Comparison of ENCODE assay signal across 8 cellular contexts in the genomic region with DNA sequence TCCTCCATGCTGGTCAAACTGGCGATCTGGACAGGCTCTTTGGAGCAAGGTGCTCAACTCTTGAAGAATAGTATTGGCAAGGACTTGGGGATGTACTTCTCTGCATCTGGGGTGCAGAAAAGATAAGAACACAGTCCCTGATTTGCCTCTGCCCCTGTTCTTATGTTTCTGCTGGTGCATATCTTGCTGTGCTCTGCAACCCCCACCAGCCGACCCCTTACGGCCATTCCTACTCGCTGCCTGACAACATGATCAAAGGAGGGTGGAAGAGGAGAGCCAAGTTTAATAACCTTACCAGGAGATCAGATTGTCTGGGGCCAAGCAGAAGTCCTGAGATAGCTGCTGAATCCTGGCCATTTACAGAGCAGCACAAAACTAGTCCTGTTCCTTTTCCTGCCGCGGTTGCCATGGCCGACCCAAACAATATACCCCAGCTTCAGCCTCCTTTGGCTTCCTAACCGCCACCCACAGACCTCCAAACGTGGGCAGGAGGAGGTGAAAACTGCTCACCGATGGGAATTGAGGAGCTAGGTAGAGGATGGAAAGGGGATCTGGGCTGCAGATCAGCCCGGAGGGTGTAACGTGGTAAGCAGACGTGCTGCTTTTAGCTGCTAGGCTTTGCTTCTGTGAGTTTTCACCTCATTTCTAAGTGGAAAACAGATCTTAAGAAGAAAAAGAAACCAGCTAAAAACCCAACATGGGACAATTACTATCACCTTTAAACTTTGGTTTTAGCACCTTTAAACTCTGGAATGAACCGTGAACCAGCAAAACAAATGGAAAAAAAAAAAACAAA.
DNase-seq lines count a peak whose midpoint lies in the region; ATAC-seq, FAIRE-seq and TF ChIP-seq lines count a peak whose summit lies in the region.

No MANE protein-coding gene starts in this region.

- peak overlapping the region; percentile 8; the same call in 1 of the 2 replicates for H3K27ac Mint-ChIP-seq in GM23338
- peak overlapping the region; percentile 97 for H3K27ac Mint-ChIP-seq in activated T-cell treated with anti-CD3 and anti-CD28 coated beads, Interleukin-2, amount 50 U/mL, for 24 hours

- H3K4me2 ChIP-seq in GM23338 (no peak overlapping the region; the same call in 1 of the 2 replicates), Karpas-422 (ENCODE audit: low read depth, low read length, poor library complexity, severe bottlenecking) (no peak overlapping the region)

- no peaks in the 10 kb centered on the region for H3K36me3 ChIP-seq in GM23338 (ENCODE audit: insufficient read depth)
- H3K36me3 ChIP-seq in small intestine (ENCODE audit: control insufficient read depth in 2 of 2, insufficient read depth in 2 of 2, low read length in 2 of 2), result no peaks in the 10 kb centered on the region
- no peaks in the 10 kb centered on the region for H3K36me3 ChIP-seq in Karpas-422 (ENCODE audit: insufficient read depth, low read length)

- H3K27me3 Mint-ChIP-seq in GM23338 (ENCODE audit: insufficient read depth, low read depth, poor library complexity), result no peaks in the 10 kb centered on the region
- H3K27me3 Mint-ChIP-seq in activated T-cell treated with anti-CD3 and anti-CD28 coated beads, Interleukin-2, amount 50 U/mL, for 24 hours, result no peaks in the 10 kb centered on the region

- H3K4me3 ChIP-seq in GM23338, result no peak overlapping the region
- H3K4me3 ChIP-seq in small intestine (ENCODE audit: low read depth in 1 of 2, low read length in 2 of 2), result peak overlapping the region in 1 of 2 donors; percentile 29
- no peak overlapping the region for H3K4me3 ChIP-seq in Karpas-422 (ENCODE audit: low read length)

- H2AFZ ChIP-seq in GM23338 (no peak overlapping the region), Karpas-422 (ENCODE audit: low read length) (no peak overlapping the region)

- H3K4me1 Mint-ChIP-seq in GM23338, result peaks cover 37% of the 10 kb centered on the region
- peaks cover 82% of the 10 kb centered on the region for H3K4me1 Mint-ChIP-seq in activated T-cell treated with anti-CD3 and anti-CD28 coated beads, Interleukin-2, amount 50 U/mL, for 24 hours (ENCODE audit: low read depth)

- peak; percentile 41 for DNase-seq in GM23338 (ENCODE audit: low spot score)
- peak; percentile 68 for DNase-seq in activated T-cell treated with anti-CD3 and anti-CD28 coated beads, Interleukin-2, amount 50 U/mL, for 24 hours
- DNase-seq in left ventricle myocardium superior, result peak; percentile 38
- no peak for DNase-seq in small intestine
- DNase-seq in Karpas-422, result no peak
- no peak for DNase-seq in iPS-NIHi7 (ENCODE audit: extremely low spot score)
- no peak for DNase-seq in DMS153 (lab: John Stamatoyannopoulos, UW)

- H3K27me3 ChIP-seq in GM23338 (ENCODE audit: insufficient read depth) (no peaks in the 10 kb centered on the region), small intestine (ENCODE audit: control insufficient read depth in 2 of 2, insufficient read depth in 2 of 2, low read length in 2 of 2) (no peaks in the 10 kb centered on the region), Karpas-422 (ENCODE audit: low read length) (no peaks in the 10 kb centered on the region)

- no peak for FAIRE-seq in small intestine (lab: Jason Lieb, UNC)

- no peaks in the 10 kb centered on the region for H3F3A ChIP-seq in GM23338 (replicated peaks; ENCODE audit: low read depth)

- 51 to 80% (median 73%) methylated on average over 14 of the region's 14 CpGs for WGBS in small intestine, 3 donors

- H3K9me2 ChIP-seq in GM23338 (ENCODE audit: insufficient read depth) (no peaks in the 10 kb centered on the region), Karpas-422 (replicated peaks; ENCODE audit: insufficient read depth, low read length) (no peaks in the 10 kb centered on the region)

- H4K20me1 ChIP-seq in GM23338 (replicated peaks; ENCODE audit: insufficient read depth) (no peaks in the 10 kb centered on the region), Karpas-422 (ENCODE audit: insufficient read depth, low read depth, low read length) (no peaks in the 10 kb centered on the region)

- H3K9me3 ChIP-seq in small intestine (ENCODE audit: control insufficient read depth, low read depth), result no peaks in the 10 kb centered on the region
- H3K9me3 ChIP-seq in Karpas-422 (ENCODE audit: low read length), result no peaks in the 10 kb centered on the region

- H3K36me3 Mint-ChIP-seq in GM23338 (ENCODE audit: low read depth), result no peaks in the 10 kb centered on the region
- H3K36me3 Mint-ChIP-seq in activated T-cell treated with anti-CD3 and anti-CD28 coated beads, Interleukin-2, amount 50 U/mL, for 24 hours (ENCODE audit: low read depth), result peaks cover 5% of the 10 kb centered on the region

- H3K4me1 ChIP-seq in GM23338 (ENCODE audit: insufficient read depth) (peaks cover 17% of the 10 kb centered on the region), small intestine (ENCODE audit: control insufficient read depth in 2 of 2, insufficient read depth in 1 of 2, low read depth in 1 of 2, low read length in 1 of 2) (peaks cover 0 to 14% of the 10 kb centered on the region in 2 donors), Karpas-422 (ENCODE audit: low read length) (no peaks in the 10 kb centered on the region)

- no peak for TF ChIP-seq CTCF in GM23338 (conservative IDR thresholded peaks at IDR 0.05; ENCODE audit: low read depth in 2 of 2)

- H3K9ac ChIP-seq in Karpas-422 (ENCODE audit: low read length), result no peak overlapping the region

- H3K4me3 Mint-ChIP-seq in GM23338, result no peak overlapping the region
- peak overlapping the region; percentile 76 for H3K4me3 Mint-ChIP-seq in activated T-cell treated with anti-CD3 and anti-CD28 coated beads, Interleukin-2, amount 50 U/mL, for 24 hours

- H3K9me3 Mint-ChIP-seq in GM23338, result no peaks in the 10 kb centered on the region; the same call in 2 of the 3 replicates
- no peaks in the 10 kb centered on the region for H3K9me3 Mint-ChIP-seq in activated T-cell treated with anti-CD3 and anti-CD28 coated beads, Interleukin-2, amount 50 U/mL, for 24 hours

- intact Hi-C loops in left ventricle myocardium superior (cut with micrococcal nuclease), result no loop called here

- H3K27ac ChIP-seq in GM23338 (ENCODE audit: low read depth), result no peak overlapping the region; the same call in 1 of the 2 replicates
- peak overlapping the region; percentile 47 to 52 for H3K27ac ChIP-seq in small intestine (ENCODE audit: low read depth in 1 of 2, low read length in 1 of 2)
- no peak overlapping the region for H3K27ac ChIP-seq in Karpas-422 (ENCODE audit: low read length)

- H3K79me2 ChIP-seq in GM23338 (replicated peaks; ENCODE audit: insufficient read depth) (no peaks in the 10 kb centered on the region), Karpas-422 (ENCODE audit: low read length) (no peaks in the 10 kb centered on the region)

- peak; percentile 39 for ATAC-seq in GM23338
- peak; percentile 75 for ATAC-seq in left ventricle myocardium superior
- ATAC-seq in HG03469 (IDR thresholded peaks at IDR 0.05; ENCODE audit: unreplicated experiment), result no peak

TF ChIP-seq in GM23338, 12 proteins besides CTCF, POLR2A, EP300 and RAD21 (continues in another document):
- TF ChIP-seq REST (IDR thresholded peaks at IDR 0.05; ENCODE audit: unreplicated experiment) (no peak), POLR2AphosphoS5 (IDR thresholded peaks at IDR 0.05; ENCODE audit: low read depth) (no peak), ETS1 (IDR thresholded peaks at IDR 0.05) (no peak), ZNF114 (CRISPR knock-in tag; IDR thresholded peaks at IDR 0.05) (no peak)

Comparison
In these comparisons a context has a peak if more than half of its experiments do, and no peak if none do; other contexts are left out.
1. DNase-seq: peak in GM23338 (single experiment), activated T-cell treated with anti-CD3 and anti-CD28 coated beads, Interleukin-2, amount 50 U/mL, for 24 hours (single experiment) and left ventricle myocardium superior (single experiment); none in small intestine (single experiment), Karpas-422 (single experiment), iPS-NIHi7 (single experiment) and DMS153 (single experiment).
2. H3K27ac ChIP-seq: peak in small intestine (2 of 2); none in GM23338 (single experiment) and Karpas-422 (single experiment).